9 cellular contexts compared by ENCODE assay signal in genomic region chr7:76292206-76292573, GRCh38. TPM values are rescaled to one million over a fixed set of nuclear protein-coding genes. Genes with fewer than 3 reads are reported as not detected.
DNase-seq lines count a peak whose midpoint lies in the region; ATAC-seq, FAIRE-seq and TF ChIP-seq lines count a peak whose summit lies in the region.
"Had no signal": no experiment of that assay in that cellular context is flagged by ENCODE, and none has a peak within 500 bp of the region (broad histone marks: within the 10 kb centered on the region; RNA-seq: fewer than 3 reads in every experiment).

No MANE protein-coding gene starts in this region.

- TF ChIP-seq POLR2A in adrenal gland (IDR thresholded peaks at IDR 0.05) (no peak), uterus (IDR thresholded peaks at IDR 0.05) (no peak)

- peak; percentile 22 for ATAC-seq in left lung
- no peak for ATAC-seq in activated naive CD4-positive, alpha-beta T cell treated with anti-CD3 and anti-CD28 coated beads, Interleukin-2, amount 50 U/mL, for 72 hours

- no peak for FAIRE-seq in GM19239 (lab: Jason Lieb, UNC)

- H3K4me3 Mint-ChIP-seq in activated CD4-positive, alpha-beta T cell treated with anti-CD3 and anti-CD28 coated beads, Interleukin-2, amount 10 ng/mL, durations not matched to agents 24 days and 14 days, result peak overlapping the region; percentile 15
- H3K4me3 Mint-ChIP-seq: CD8-positive, alpha-beta T cell had no signal

- peak overlapping the region; percentile 20 for H3K27ac Mint-ChIP-seq in activated CD4-positive, alpha-beta T cell treated with anti-CD3 and anti-CD28 coated beads, Interleukin-2, amount 10 ng/mL, durations not matched to agents 24 days and 14 days
- peak overlapping the region in 1 of 2 donors; percentile 85 for H3K27ac Mint-ChIP-seq in activated naive CD4-positive, alpha-beta T cell treated with anti-CD3 and anti-CD28 coated beads, Interleukin-2, amount 50 U/mL, for 72 hours
- H3K27ac Mint-ChIP-seq: CD8-positive, alpha-beta T cell had no signal

- H3K27me3 Mint-ChIP-seq in activated CD4-positive, alpha-beta T cell treated with anti-CD3 and anti-CD28 coated beads, Interleukin-2, amount 10 ng/mL, durations not matched to agents 24 days and 14 days, result no peaks in the 10 kb centered on the region

- H3K36me3 ChIP-seq in adrenal gland (replicated peaks in 1 of 2) (no peaks in the 10 kb centered on the region), left lung (no peaks in the 10 kb centered on the region), uterus (no peaks in the 10 kb centered on the region)

- H3K36me3 Mint-ChIP-seq in activated CD4-positive, alpha-beta T cell treated with anti-CD3 and anti-CD28 coated beads, Interleukin-2, amount 10 ng/mL, durations not matched to agents 24 days and 14 days (ENCODE audit: low read depth), result no peaks in the 10 kb centered on the region
- no peaks in the 10 kb centered on the region for H3K36me3 Mint-ChIP-seq in activated naive CD4-positive, alpha-beta T cell treated with anti-CD3 and anti-CD28 coated beads, Interleukin-2, amount 50 U/mL, for 72 hours
- H3K36me3 Mint-ChIP-seq: CD8-positive, alpha-beta T cell had no signal

- intact Hi-C loops in activated CD4-positive, alpha-beta T cell treated with anti-CD3 and anti-CD28 coated beads, Interleukin-2, amount 10 ng/mL, durations not matched to agents 24 days and 14 days (cut with micrococcal nuclease), result no loop called here
- intact Hi-C loops in adrenal gland (cut with DNase I), result no loop called here
- intact Hi-C loops in left lung (cut with DNase I), result no loop called here
- intact Hi-C loops in uterus (cut with DNase I; ENCODE audit: low total_unique reads), result no loop called here

- TF ChIP-seq CTCF in adrenal gland (IDR thresholded peaks at IDR 0.05), result no peak
- no peak for TF ChIP-seq CTCF in left lung (IDR thresholded peaks at IDR 0.05)
- TF ChIP-seq CTCF in uterus (IDR thresholded peaks at IDR 0.05), result no peak

- H3K27me3 ChIP-seq in adrenal gland, result no peaks in the 10 kb centered on the region
- H3K27me3 ChIP-seq in left lung, result no peaks in the 10 kb centered on the region
- no peaks in the 10 kb centered on the region for H3K27me3 ChIP-seq in uterus

- H3K27ac ChIP-seq in adrenal gland (peak overlapping the region; percentile 17 to 100 (median 89)), left lung (peak overlapping the region; percentile 83 to 99), uterus (peak overlapping the region; percentile 100)

- no peaks in the 10 kb centered on the region for H3K9me3 ChIP-seq in adrenal gland (replicated peaks in 1 of 3)
- H3K9me3 ChIP-seq in left lung, result no peaks in the 10 kb centered on the region
- no peaks in the 10 kb centered on the region for H3K9me3 ChIP-seq in uterus

- 29 to 38% (median 34%) methylated on average over 5 of the region's 5 CpGs for WGBS in adrenal gland, 4 donors

- H3K4me1 Mint-ChIP-seq in activated CD4-positive, alpha-beta T cell treated with anti-CD3 and anti-CD28 coated beads, Interleukin-2, amount 10 ng/mL, durations not matched to agents 24 days and 14 days, result peaks cover 16% of the 10 kb centered on the region

- H3K4me1 ChIP-seq in adrenal gland (replicated peaks in 1 of 2) (peaks cover 28 to 54% of the 10 kb centered on the region in 2 donors), left lung (peaks cover 45 to 61% of the 10 kb centered on the region in 2 donors), uterus (peaks cover 6 to 18% of the 10 kb centered on the region in 2 donors)

- no peaks in the 10 kb centered on the region for H3K9me3 Mint-ChIP-seq in activated CD4-positive, alpha-beta T cell treated with anti-CD3 and anti-CD28 coated beads, Interleukin-2, amount 10 ng/mL, durations not matched to agents 24 days and 14 days
- no peaks in the 10 kb centered on the region for H3K9me3 Mint-ChIP-seq in activated naive CD4-positive, alpha-beta T cell treated with anti-CD3 and anti-CD28 coated beads, Interleukin-2, amount 50 U/mL, for 72 hours
- H3K9me3 Mint-ChIP-seq: CD8-positive, alpha-beta T cell had no signal

- no peak for DNase-seq in activated CD4-positive, alpha-beta T cell treated with anti-CD3 and anti-CD28 coated beads, Interleukin-2, amount 10 ng/mL, durations not matched to agents 24 days and 14 days
- no peak for DNase-seq in activated CD4-positive, alpha-beta T cell treated with anti-CD3 and anti-CD28 coated beads, Interleukin-2, amount 50 U/mL, for 4 hours
- peak in 1 of 7 donors; percentile 44 for DNase-seq in adrenal gland
- no peak for DNase-seq in left lung
- peak in 1 of 2 donors; percentile 74 for DNase-seq in uterus
- no peak for DNase-seq in activated effector memory CD4-positive, alpha-beta T cell treated with anti-CD3 and anti-CD28 coated beads, Interleukin-2, amount 50 U/mL, for 16 hours
- DNase-seq in activated naive CD4-positive, alpha-beta T cell treated with anti-CD3 and anti-CD28 coated beads, Interleukin-2, amount 50 U/mL, for 72 hours (ENCODE audit: low spot score in 2 of 2), result no peak
- no peak for DNase-seq in GM19239 (ENCODE audit: insufficient read length, low spot score)

- H3K4me3 ChIP-seq in adrenal gland (peak overlapping the region in 1 of 4 donors; percentile 8), left lung (peak overlapping the region; percentile 3 to 24), uterus (peak overlapping the region; percentile 19 to 22)

RNA-seq across cellular contexts. Expression of gene HSPB1, which starts 10.3 kb away (rescaled TPM):
- 112 and 117 TPM in 2 replicates for total RNA-seq in activated CD4-positive, alpha-beta T cell treated with anti-CD3 and anti-CD28 coated beads, Interleukin-2, amount 10 ng/mL, durations not matched to agents 24 days and 14 days
- total RNA-seq in adrenal gland, result 1,000 to 10,000 TPM in 1 of 8 donors, 100 to 1,000 TPM in 7; 184 to 1,192 (median 768) TPM
- polyA plus RNA-seq in adrenal gland, result 1,000 to 10,000 TPM in 2 of 3 donors, 10 to 100 TPM in 1; 83.3 to 2,276 (median 1,235) TPM
- 100 to 1,000 TPM; 482 to 951 TPM for total RNA-seq in left lung
- total RNA-seq in uterus, result 1,000 to 10,000 TPM in 1 of 4 donors, 100 to 1,000 TPM in 2, 10 to 100 TPM in 1; 28.8 to 1,391 (median 758) TPM
- total RNA-seq in activated naive CD4-positive, alpha-beta T cell treated with anti-CD3 and anti-CD28 coated beads, Interleukin-2, amount 50 U/mL, for 72 hours, result 10 to 100 TPM; 42.5 to 78.1 TPM
